29 cellular contexts compared by ENCODE assay signal in genomic region chr2:150978053-150978452, GRCh38.
DNase-seq lines count a peak whose midpoint lies in the region; TF ChIP-seq lines count a peak whose summit lies in the region.
"Had no signal": no experiment of that assay in that cellular context is flagged by ENCODE, and none has a peak within 500 bp of the region (broad histone marks: within the 10 kb centered on the region; RNA-seq: fewer than 3 reads in every experiment).

No MANE protein-coding gene starts in this region.

- TF ChIP-seq CTCF in astrocyte of the cerebellum (IDR thresholded peaks at IDR 0.05; ENCODE audit: low read depth, low read length, missing control alignments) (no peak), Peyer's patch (IDR thresholded peaks at IDR 0.05) (no peak), stomach (IDR thresholded peaks at IDR 0.05) (no peak), CD14-positive monocyte (IDR thresholded peaks at IDR 0.05) (no peak)

- H3K18ac ChIP-seq in trophoblast cell (ENCODE audit: low read length), result no peak overlapping the region

- H3K4me1 ChIP-seq in HUES6 (ENCODE audit: control insufficient read depth, insufficient read depth, low read length), result peaks cover 15% of the 10 kb centered on the region
- peaks cover 6 to 12% of the 10 kb centered on the region in 2 experiments for H3K4me1 ChIP-seq in trophoblast cell (ENCODE audit: control insufficient read depth in 1 of 2, insufficient read depth in 2 of 2, low read length in 2 of 2)
- H3K4me1 ChIP-seq in Peyer's patch, result no peaks in the 10 kb centered on the region
- H3K4me1 ChIP-seq in stomach, result peaks cover 0 to 9% (median 0%) of the 10 kb centered on the region in 4 donors
- H3K4me1 ChIP-seq: colonic mucosa, left lung, right atrium auricular region, spleen, upper lobe of left lung had no signal

- H2AK5ac ChIP-seq in trophoblast cell (ENCODE audit: low read length), result no peak overlapping the region

- intact Hi-C loops in stomach (cut with DNase I; ENCODE audit: low total_unique reads), result no loop called here
- intact Hi-C loops in CD14-positive monocyte (cut with micrococcal nuclease), result no loop called here

- no peaks in the 10 kb centered on the region for H3K9me3 Mint-ChIP-seq in CD14-positive monocyte
- H3K9me3 Mint-ChIP-seq: activated CD4-positive, alpha-beta T cell treated with anti-CD3 and anti-CD28 coated beads, Interleukin-2, amount 10 ng/mL, durations not matched to agents 24 days and 14 days; activated naive CD8-positive, alpha-beta T cell treated with anti-CD3 and anti-CD28 coated beads, Interleukin-2, amount 50 U/mL, for 24 hours; activated T-cell treated with anti-CD3 and anti-CD28 coated beads, Interleukin-2, amount 50 U/mL, for 4 hours had no signal

- H4K12ac ChIP-seq in trophoblast cell (ENCODE audit: low read depth, low read length), result no peak overlapping the region

- no peak overlapping the region for H3K4ac ChIP-seq in trophoblast cell (ENCODE audit: low read depth, low read length)

- no peaks in the 10 kb centered on the region for H3K27me3 ChIP-seq in HUES6 (ENCODE audit: control insufficient read depth, insufficient read depth, low read length)
- no peaks in the 10 kb centered on the region for H3K27me3 ChIP-seq in trophoblast cell (ENCODE audit: insufficient read depth, low read length)
- no peaks in the 10 kb centered on the region for H3K27me3 ChIP-seq in Peyer's patch
- no peaks in the 10 kb centered on the region for H3K27me3 ChIP-seq in stomach
- H3K27me3 ChIP-seq: colonic mucosa, left lung, ovary, right atrium auricular region, spleen, upper lobe of left lung had no signal

- DNase-seq in astrocyte of the cerebellum (ENCODE audit: low read depth), result peak; percentile 60
- DNase-seq in iPS-NIHi11 (ENCODE audit: low spot score), result peak; percentile 23
- DNase-seq in trophoblast cell, result no peak
- no peak for DNase-seq in Peyer's patch
- no peak for DNase-seq in stomach
- DNase-seq in CD14-positive monocyte (ENCODE audit: low spot score), result no peak
- DNase-seq: activated CD4-positive, alpha-beta T cell treated with anti-CD3 and anti-CD28 coated beads, Interleukin-2, amount 10 ng/mL, durations not matched to agents 24 days and 14 days; activated naive CD8-positive, alpha-beta T cell treated with anti-CD3 and anti-CD28 coated beads, Interleukin-2, amount 50 U/mL, for 24 hours; activated T-cell treated with anti-CD3 and anti-CD28 coated beads, Interleukin-2, amount 50 U/mL, for 4 hours; C1 segment of cervical spinal cord; colonic mucosa; DND-41; effector memory CD4-positive, alpha-beta T cell; erythroblast; head of caudate nucleus; Karpas-422; naive thymus-derived CD4-positive, alpha-beta T cell; NCI-H1436; NCI-H524; NK-92 treated with Interleukin-12 subunit alpha and Interleukin-12 subunit beta, amount 100 ng/mL, for 24 hours; ovary; SHP77; spleen; T1000; WERI-Rb-1 had no signal

- H3K27ac ChIP-seq in HUES6 (ENCODE audit: low read depth, low read length) (0 out of 2 replicates have a peak overlapping the region, but pooled peaks have one; percentile 31), trophoblast cell (ENCODE audit: low read depth, low read length) (peak overlapping the region; percentile 87), Peyer's patch (no peak overlapping the region), stomach (no peak overlapping the region)
- H3K27ac ChIP-seq: colonic mucosa, ovary, right atrium auricular region, spleen, WERI-Rb-1 had no signal

- peaks cover 2% of the 10 kb centered on the region for H3K79me2 ChIP-seq in trophoblast cell (ENCODE audit: control insufficient read depth, insufficient read depth, low read length, poor library complexity)

- no peaks in the 10 kb centered on the region for H3K36me3 ChIP-seq in HUES6 (ENCODE audit: control insufficient read depth, insufficient read depth, low read length)
- H3K36me3 ChIP-seq in trophoblast cell (ENCODE audit: control insufficient read depth in 1 of 2, insufficient read depth in 2 of 2, low read length in 2 of 2), result peaks cover 0 to 2% of the 10 kb centered on the region in 2 experiments
- no peaks in the 10 kb centered on the region for H3K36me3 ChIP-seq in Peyer's patch
- H3K36me3 ChIP-seq in stomach, result no peaks in the 10 kb centered on the region
- H3K36me3 ChIP-seq: colonic mucosa, left lung, ovary, right atrium auricular region, spleen, upper lobe of left lung, WERI-Rb-1 had no signal

- TF ChIP-seq EP300 in stomach (IDR thresholded peaks at IDR 0.05), result no peak

- H3K27me3 Mint-ChIP-seq in CD14-positive monocyte (ENCODE audit: low read depth in 3 of 3), result peaks cover 0 to 4% (median 0%) of the 10 kb centered on the region in 3 donors
- H3K27me3 Mint-ChIP-seq: activated naive CD8-positive, alpha-beta T cell treated with anti-CD3 and anti-CD28 coated beads, Interleukin-2, amount 50 U/mL, for 24 hours had no signal

- H3K4me3 ChIP-seq in HUES6 (ENCODE audit: low read depth, low read length) (no peak overlapping the region), astrocyte of the cerebellum (ENCODE audit: low read depth, low read length) (no peak overlapping the region), trophoblast cell (ENCODE audit: low read depth, low read length) (no peak overlapping the region), Peyer's patch (no peak overlapping the region), stomach (no peak overlapping the region)
- H3K4me3 ChIP-seq: colonic mucosa, left lung, ovary, right atrium auricular region, spleen, upper lobe of left lung had no signal

- H4K91ac ChIP-seq in trophoblast cell (ENCODE audit: low read depth, low read length), result peak overlapping the region; percentile 28

- no peaks in the 10 kb centered on the region for H3K9me3 ChIP-seq in HUES6 (ENCODE audit: control insufficient read depth, insufficient read depth, low read depth, low read length)
- no peaks in the 10 kb centered on the region for H3K9me3 ChIP-seq in trophoblast cell (ENCODE audit: insufficient read depth, low read depth, low read length)
- no peaks in the 10 kb centered on the region for H3K9me3 ChIP-seq in Peyer's patch
- no peaks in the 10 kb centered on the region for H3K9me3 ChIP-seq in stomach
- H3K9me3 ChIP-seq: colonic mucosa, left lung, ovary, right atrium auricular region, spleen, upper lobe of left lung had no signal

- WGBS in trophoblast cell (ENCODE audit: extremely low coverage, insufficient coverage, insufficient read length), result no CpG with 5 or more reads among the region's 3 CpGs
- 45 to 77% (median 62%) methylated on average over 3 of the region's 3 CpGs for WGBS in stomach, 5 donors

- H3K4me3 Mint-ChIP-seq in CD14-positive monocyte, result no peak overlapping the region
- H3K4me3 Mint-ChIP-seq: activated CD4-positive, alpha-beta T cell treated with anti-CD3 and anti-CD28 coated beads, Interleukin-2, amount 10 ng/mL, durations not matched to agents 24 days and 14 days; activated naive CD8-positive, alpha-beta T cell treated with anti-CD3 and anti-CD28 coated beads, Interleukin-2, amount 50 U/mL, for 24 hours; activated T-cell treated with anti-CD3 and anti-CD28 coated beads, Interleukin-2, amount 50 U/mL, for 4 hours; naive thymus-derived CD4-positive, alpha-beta T cell had no signal

- H2BK12ac ChIP-seq in trophoblast cell (ENCODE audit: low read length), result no peak overlapping the region

- no peak overlapping the region for H2AFZ ChIP-seq in trophoblast cell (ENCODE audit: insufficient read depth, low read length, poor library complexity)

- H3K14ac ChIP-seq in trophoblast cell (ENCODE audit: low read length), result no peak overlapping the region

- H4K8ac ChIP-seq in trophoblast cell (ENCODE audit: low read depth, low read length), result no peak overlapping the region

- H3K23ac ChIP-seq in trophoblast cell (ENCODE audit: low read length), result no peak overlapping the region

- peaks cover 41% of the 10 kb centered on the region for H3K79me1 ChIP-seq in trophoblast cell (ENCODE audit: low read length)

- peak overlapping the region; percentile 68 for H2BK120ac ChIP-seq in trophoblast cell (ENCODE audit: insufficient read depth, low read length, poor library complexity)

- no peaks in the 10 kb centered on the region for H3K36me3 Mint-ChIP-seq in CD14-positive monocyte
- H3K36me3 Mint-ChIP-seq: naive thymus-derived CD4-positive, alpha-beta T cell had no signal

- no peak for TF ChIP-seq POLR2A in Peyer's patch (IDR thresholded peaks at IDR 0.05)
- TF ChIP-seq POLR2A in stomach (IDR thresholded peaks at IDR 0.05), result no peak

- H2BK5ac ChIP-seq in trophoblast cell (ENCODE audit: low read depth, low read length, poor library complexity), result peak overlapping the region; percentile 61

- H3K27ac Mint-ChIP-seq in CD14-positive monocyte, result no peak overlapping the region
- H3K27ac Mint-ChIP-seq: activated CD4-positive, alpha-beta T cell treated with anti-CD3 and anti-CD28 coated beads, Interleukin-2, amount 10 ng/mL, durations not matched to agents 24 days and 14 days; activated naive CD8-positive, alpha-beta T cell treated with anti-CD3 and anti-CD28 coated beads, Interleukin-2, amount 50 U/mL, for 24 hours; naive thymus-derived CD4-positive, alpha-beta T cell had no signal

- H3K9ac ChIP-seq in HUES6 (ENCODE audit: low read length), result no peak overlapping the region
- no peak overlapping the region for H3K9ac ChIP-seq in trophoblast cell (ENCODE audit: low read length)

- H3K4me2 ChIP-seq in trophoblast cell (ENCODE audit: low read length), result no peak overlapping the region

- in situ Hi-C loops in astrocyte of the cerebellum (cut with HindIII; ENCODE audit: low sequenced_read_pairs), result no loop called here

- no peaks in the 10 kb centered on the region for H3K4me1 Mint-ChIP-seq in CD14-positive monocyte
- H3K4me1 Mint-ChIP-seq: activated CD4-positive, alpha-beta T cell treated with anti-CD3 and anti-CD28 coated beads, Interleukin-2, amount 10 ng/mL, durations not matched to agents 24 days and 14 days; activated naive CD8-positive, alpha-beta T cell treated with anti-CD3 and anti-CD28 coated beads, Interleukin-2, amount 50 U/mL, for 24 hours had no signal

Comparison
In these comparisons a context has a peak if more than half of its experiments do, and no peak if none do; other contexts are left out.
1. H3K27ac ChIP-seq: peak in HUES6 (single experiment) and trophoblast cell (single experiment); none in Peyer's patch (0 of 4) and stomach (0 of 5).
2. DNase-seq: peak in astrocyte of the cerebellum (single experiment) and iPS-NIHi11 (single experiment); none in trophoblast cell (0 of 2), Peyer's patch (0 of 3), stomach (single experiment) and CD14-positive monocyte (single experiment).